Comparison of ENCODE assay signal across 1 cellular context in the genomic region with DNA sequence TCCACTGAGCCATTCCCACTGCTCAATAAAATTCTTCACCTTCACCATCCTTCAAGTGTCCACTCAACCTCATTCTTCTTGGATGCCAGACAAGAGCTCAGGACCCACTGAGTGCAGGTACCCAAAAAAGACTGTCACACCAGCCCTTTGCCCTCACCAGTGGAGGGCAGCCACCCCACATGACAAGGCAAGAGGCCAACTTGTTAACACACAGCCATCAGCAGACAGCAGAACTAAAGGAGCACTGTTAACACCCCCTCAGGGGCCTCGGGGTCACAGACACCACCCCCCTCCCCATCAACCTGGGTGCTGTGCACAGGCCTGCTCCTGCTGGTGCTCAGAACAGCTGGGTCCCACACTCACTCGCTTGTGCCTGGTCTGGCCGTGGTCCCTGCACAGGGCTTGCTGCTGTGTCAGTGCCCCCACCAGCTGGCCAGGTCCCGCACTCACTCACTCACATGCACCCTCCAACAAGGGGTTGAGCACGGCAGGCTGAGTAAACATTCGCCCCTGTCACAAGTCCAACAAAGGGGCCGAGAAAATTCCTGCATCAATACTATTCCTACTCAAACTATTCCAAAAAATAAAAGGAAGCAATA.
TF ChIP-seq lines count a peak whose summit lies in the region.

No MANE protein-coding gene starts in this region.

TF ChIP-seq in GM23338, 12 proteins besides CTCF, POLR2A, EP300 and RAD21 (continued from another document):
- TF ChIP-seq ZNF462 (CRISPR knock-in tag; IDR thresholded peaks at IDR 0.05) (no peak), ZNF331 (CRISPR knock-in tag; IDR thresholded peaks at IDR 0.05; ENCODE audit: low read depth) (no peak), REST (IDR thresholded peaks at IDR 0.05; ENCODE audit: unreplicated experiment) (no peak), ZNF114 (CRISPR knock-in tag; IDR thresholded peaks at IDR 0.05) (no peak), JUNB (IDR thresholded peaks at IDR 0.05; ENCODE audit: unreplicated experiment) (no peak), CREB1 (CRISPR knock-in tag; IDR thresholded peaks at IDR 0.05; ENCODE audit: low read depth) (no peak), NANOG (IDR thresholded peaks at IDR 0.05; ENCODE audit: borderline replicate concordance) (no peak), STAT1 (IDR thresholded peaks at IDR 0.05; ENCODE audit: unreplicated experiment) (no peak), POLR2AphosphoS5 (IDR thresholded peaks at IDR 0.05; ENCODE audit: low read depth) (no peak)
- TF ChIP-seq, protein P1, sequence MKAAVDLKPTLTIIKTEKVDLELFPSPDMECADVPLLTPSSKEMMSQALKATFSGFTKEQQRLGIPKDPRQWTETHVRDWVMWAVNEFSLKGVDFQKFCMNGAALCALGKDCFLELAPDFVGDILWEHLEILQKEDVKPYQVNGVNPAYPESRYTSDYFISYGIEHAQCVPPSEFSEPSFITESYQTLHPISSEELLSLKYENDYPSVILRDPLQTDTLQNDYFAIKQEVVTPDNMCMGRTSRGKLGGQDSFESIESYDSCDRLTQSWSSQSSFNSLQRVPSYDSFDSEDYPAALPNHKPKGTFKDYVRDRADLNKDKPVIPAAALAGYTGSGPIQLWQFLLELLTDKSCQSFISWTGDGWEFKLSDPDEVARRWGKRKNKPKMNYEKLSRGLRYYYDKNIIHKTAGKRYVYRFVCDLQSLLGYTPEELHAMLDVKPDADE (IDR thresholded peaks at IDR 0.05) = no peak
